In the genomic region with DNA sequence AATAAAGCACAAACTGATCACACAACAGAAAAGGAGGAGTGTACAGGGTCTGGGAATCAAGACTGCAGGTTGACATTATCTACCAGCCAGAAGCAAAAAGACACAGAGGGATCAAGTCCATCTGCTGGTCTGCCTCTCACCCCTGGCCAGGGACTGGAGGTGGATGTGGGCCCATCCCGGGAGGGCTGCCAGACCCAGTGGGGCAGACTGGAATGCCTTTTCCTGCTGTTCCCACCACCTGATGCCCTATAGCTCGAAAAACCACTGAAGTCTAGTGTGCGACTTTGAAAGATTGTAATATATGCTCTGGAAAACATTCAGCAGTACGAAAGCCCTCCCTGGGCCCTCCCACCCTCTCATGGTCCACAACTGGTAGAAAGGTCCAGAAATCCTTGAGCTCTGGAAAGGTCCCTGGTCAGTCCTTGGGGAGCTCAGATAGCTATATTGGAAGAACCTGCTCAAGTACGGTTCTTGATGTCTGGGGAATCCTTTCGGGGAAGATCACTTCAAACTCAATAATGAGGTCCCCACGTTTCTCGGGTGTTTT, we compare ENCODE assay signal across 11 cellular contexts. TPM values are rescaled to one million over a fixed set of nuclear protein-coding genes. Genes with fewer than 3 reads are reported as not detected.
A peak's percentile ranks its signal among the peaks of the same experiment; 100 is the strongest.
DNase-seq lines count a peak whose midpoint lies in the region; ATAC-seq and TF ChIP-seq lines count a peak whose summit lies in the region.
"Had no signal": no experiment of that assay in that cellular context is flagged by ENCODE, and none has a peak within 500 bp of the region (broad histone marks: within the 10 kb centered on the region; RNA-seq: fewer than 3 reads in every experiment).

No MANE protein-coding gene starts in this region.

- ATAC-seq in heart right ventricle (no peak), left cardiac atrium (no peak), upper lobe of right lung (no peak), GM21423 (IDR thresholded peaks at IDR 0.05; ENCODE audit: unreplicated experiment) (no peak)
- no peak for ATAC-seq in central memory CD8-positive, alpha-beta T cell (replicated peaks; ENCODE audit: extremely low read depth, poor library complexity, severe bottlenecking)

- WGBS in heart right ventricle, 2 donors, result 63 to 65% methylated on average over 8 of the region's 8 CpGs

- H3K27ac ChIP-seq in heart right ventricle, result peak overlapping the region in 5 of 10 donors; percentile 1 to 99 (median 21)
- no peak overlapping the region for H3K27ac ChIP-seq in mucosa of rectum (ENCODE audit: low read depth in 2 of 2, low read length in 2 of 2)
- H3K27ac ChIP-seq in upper lobe of right lung, result peak overlapping the region; percentile 32
- H3K27ac ChIP-seq: WERI-Rb-1 had no signal

- no peaks in the 10 kb centered on the region for H3K27me3 Mint-ChIP-seq in central memory CD8-positive, alpha-beta T cell

- peak overlapping the region; percentile 94 for H3K4me3 Mint-ChIP-seq in central memory CD8-positive, alpha-beta T cell

- H3K4me1 ChIP-seq in heart right ventricle, result peaks cover 15 to 62% (median 42%) of the 10 kb centered on the region in 9 donors
- peaks cover 30 to 34% of the 10 kb centered on the region in 2 donors for H3K4me1 ChIP-seq in mucosa of rectum (ENCODE audit: control insufficient read depth in 2 of 2, insufficient read depth in 2 of 2, low read length in 2 of 2)
- peaks cover 42% of the 10 kb centered on the region for H3K4me1 ChIP-seq in upper lobe of right lung

- peaks cover 52% of the 10 kb centered on the region for H3K4me1 Mint-ChIP-seq in central memory CD8-positive, alpha-beta T cell

- intact Hi-C loops in heart right ventricle (cut with DNase I), result loop anchor here in 1 of 10 donors (2.0 kb wide), 1 partner anchor 19 kb away; a partner anchor contains a TSS
- intact Hi-C loops in left cardiac atrium (cut with DNase I), result no loop called here
- intact Hi-C loops in upper lobe of right lung (cut with DNase I), result no loop called here

- H3K4me3 ChIP-seq in heart right ventricle (peak overlapping the region in 8 of 10 donors; percentile 65 to 99 (median 97)), mucosa of rectum (ENCODE audit: low read length in 2 of 2) (peak overlapping the region; percentile 85 to 95), upper lobe of right lung (peak overlapping the region; percentile 98)

- H3K27me3 ChIP-seq in heart right ventricle, result no peaks in the 10 kb centered on the region
- H3K27me3 ChIP-seq in mucosa of rectum (ENCODE audit: control insufficient read depth in 2 of 2, insufficient read depth in 2 of 2, low read length in 2 of 2), result no peaks in the 10 kb centered on the region
- no peaks in the 10 kb centered on the region for H3K27me3 ChIP-seq in upper lobe of right lung

- H3K9ac ChIP-seq in mucosa of rectum (ENCODE audit: low read depth in 1 of 2, low read length in 2 of 2), result no peak overlapping the region

- H3K9me3 Mint-ChIP-seq in central memory CD8-positive, alpha-beta T cell, result no peaks in the 10 kb centered on the region

- H3K36me3 ChIP-seq in heart right ventricle, result peaks cover 0 to 39% (median 23%) of the 10 kb centered on the region in 9 donors
- H3K36me3 ChIP-seq in mucosa of rectum (ENCODE audit: control insufficient read depth in 2 of 2, insufficient read depth in 2 of 2, low read length in 2 of 2), result peaks cover 22 to 31% of the 10 kb centered on the region in 2 donors
- H3K36me3 ChIP-seq in upper lobe of right lung, result peaks cover 29% of the 10 kb centered on the region

- H3K27ac Mint-ChIP-seq in central memory CD8-positive, alpha-beta T cell (ENCODE audit: low read depth), result peak overlapping the region; percentile 100

- H3K9me3 ChIP-seq in heart right ventricle (no peaks in the 10 kb centered on the region), mucosa of rectum (ENCODE audit: control insufficient read depth in 2 of 2, low read length in 2 of 2) (no peaks in the 10 kb centered on the region), upper lobe of right lung (no peaks in the 10 kb centered on the region)

- DNase-seq in heart right ventricle (no peak), left cardiac atrium (no peak), upper lobe of right lung (no peak), RPMI8226 (no peak)
- DNase-seq in central memory CD8-positive, alpha-beta T cell (ENCODE audit: low spot score in 2 of 2), result no peak
- DNase-seq in stimulated activated CD4-positive, alpha-beta T cell treated with anti-CD3 and anti-CD28 coated beads, Interleukin-15, amount 100 ng/mL, for 24 hours, result no peak
- DNase-seq: NCI-H1092 treated with DMSO at 0.1 percent for 48 hours; stimulated activated CD4-positive, alpha-beta T cell treated with anti-CD3 and anti-CD28 coated beads, Interleukin-4, amount 100 ng/mL, for 1 hour; WERI-Rb-1 had no signal

- peaks cover 71% of the 10 kb centered on the region for H3K36me3 Mint-ChIP-seq in central memory CD8-positive, alpha-beta T cell (ENCODE audit: insufficient read depth)

- TF ChIP-seq CTCF in heart right ventricle (IDR thresholded peaks at IDR 0.05) (no peak), upper lobe of right lung (IDR thresholded peaks at IDR 0.05) (no peak)

RNA-seq across cellular contexts. Expression of a gene that starts 2.6 kb away (rescaled TPM):
- 10 to 100 TPM; 40.3 to 99.0 (median 46.4) TPM for total RNA-seq in heart right ventricle
- 10 to 100 TPM; 23.6 to 44.2 TPM for polyA plus RNA-seq in heart right ventricle
- total RNA-seq in left cardiac atrium, result 10 to 100 TPM; 50.7 to 70.5 TPM
- total RNA-seq in upper lobe of right lung, result 99.7 TPM

RNA-seq across cellular contexts. Expression of a gene that starts 13.8 kb away (rescaled TPM):
- 10 to 100 TPM; 61.4 to 99.6 (median 73.1) TPM for total RNA-seq in heart right ventricle
- polyA plus RNA-seq in heart right ventricle, result 100 to 1,000 TPM in 1 of 2 donors, 10 to 100 TPM in 1; 88.7 to 194 TPM
- 100 to 1,000 TPM in 1 of 2 donors, 10 to 100 TPM in 1; 85.7 to 108 TPM for total RNA-seq in left cardiac atrium
- total RNA-seq in upper lobe of right lung, result 123 TPM

RNA-seq across cellular contexts. Expression of a gene that starts 19.6 kb away (rescaled TPM):
- total RNA-seq in heart right ventricle (10 to 100 TPM; 41.6 to 51.5 (median 45.8) TPM), left cardiac atrium (10 to 100 TPM; 49.7 to 49.8 TPM), upper lobe of right lung (97.7 TPM)
- 10 to 100 TPM; 57.3 to 84.1 TPM for polyA plus RNA-seq in heart right ventricle

RNA-seq across cellular contexts. Expression of a gene that starts 40.4 kb away (rescaled TPM):
- total RNA-seq in heart right ventricle (under 1 TPM in 1 of 10 donors, not detected in 9; 0.17 TPM), left cardiac atrium (under 1 TPM; 0.24 to 0.97 TPM), upper lobe of right lung (2.5 TPM)
- under 1 TPM in 1 of 2 donors, not detected in 1; 0.16 TPM for polyA plus RNA-seq in heart right ventricle

RNA-seq across cellular contexts. Expression of a gene that starts 56.3 kb away (rescaled TPM):
- total RNA-seq in heart right ventricle (100 to 1,000 TPM; 347 to 525 (median 467) TPM), left cardiac atrium (100 to 1,000 TPM; 357 to 393 TPM), upper lobe of right lung (113 TPM)
- polyA plus RNA-seq in heart right ventricle, result 1,000 to 10,000 TPM; 1,131 to 1,673 TPM
